ENCODE assay signal across 17 cellular contexts in genomic region chr20:63151554-63152321, GRCh38.
A peak's percentile ranks its signal among the peaks of the same experiment; 100 is the strongest.
DNase-seq lines count a peak whose midpoint lies in the region; ATAC-seq and TF ChIP-seq lines count a peak whose summit lies in the region.
"Had no signal": no experiment of that assay in that cellular context is flagged by ENCODE, and none has a peak within 500 bp of the region (broad histone marks: within the 10 kb centered on the region; RNA-seq: fewer than 3 reads in every experiment).

No MANE protein-coding gene starts in this region.

- DNase-seq in activated naive CD8-positive, alpha-beta T cell treated with anti-CD3 and anti-CD28 coated beads, Interleukin-2, amount 10 ng/mL, durations not matched to agents 7 days and 5 days = peak; percentile 6
- no peak for DNase-seq in activated naive CD8-positive, alpha-beta T cell treated with anti-CD3 and anti-CD28 coated beads, Interleukin-2, amount 50 U/mL, for 24 hours
- peak; percentile 27 for DNase-seq in cerebellum (ENCODE audit: low spot score)
- DNase-seq in inferior parietal cortex (ENCODE audit: extremely low spot score) = peak; percentile 12
- DNase-seq in thoracic aorta (ENCODE audit: low spot score) = no peak
- no peak for DNase-seq in activated T-helper 2 cell treated with anti-CD3 and anti-CD28 coated beads, Interferon-gamma antibody, Interleukin-2, Interleukin-4, amounts not matched to agents 10 μg/mL and 5 μg/mL and 100 μg/mL, durations not matched to agents 14 hours and 24 hours and 36 hours (ENCODE audit: low spot score)
- no peak for DNase-seq in ACHN
- DNase-seq in lower leg skin (ENCODE audit: low spot score in 2 of 2) = no peak
- DNase-seq: activated T-cell treated with anti-CD3 and anti-CD28 coated beads, Interleukin-2, amount 50 U/mL, for 24 hours; amniotic stem cell; DMS53; effector CD8-positive, alpha-beta T cell; Karpas-422; NCI-H2081; stimulated activated CD4-positive, alpha-beta T cell treated with anti-CD3 and anti-CD28 coated beads, Interleukin-2, amount 100 ng/mL, for 24 hours had no signal

- H3K36me3 Mint-ChIP-seq in activated naive CD8-positive, alpha-beta T cell treated with anti-CD3 and anti-CD28 coated beads, Interleukin-2, amount 10 ng/mL, durations not matched to agents 7 days and 5 days = no peaks in the 10 kb centered on the region
- H3K36me3 Mint-ChIP-seq in activated naive CD8-positive, alpha-beta T cell treated with anti-CD3 and anti-CD28 coated beads, Interleukin-2, amount 50 U/mL, for 24 hours (ENCODE audit: low read depth) = no peaks in the 10 kb centered on the region
- no peaks in the 10 kb centered on the region for H3K36me3 Mint-ChIP-seq in activated T-helper 2 cell treated with anti-CD3 and anti-CD28 coated beads, Interferon-gamma antibody, Interleukin-2, Interleukin-4, amounts not matched to agents 10 μg/mL and 5 μg/mL and 100 μg/mL, durations not matched to agents 14 hours and 24 hours and 36 hours (ENCODE audit: low read depth)

- in situ Hi-C loops in ACHN (cut with HindIII; ENCODE audit: low pct_ligation_motif_present, low pct_unique_long_range_greater_than_20kb, low sequenced_read_pairs) = no loop called here

- H3K9me3 ChIP-seq in thoracic aorta = no peaks in the 10 kb centered on the region
- H3K9me3 ChIP-seq: pancreas had no signal

- no peaks in the 10 kb centered on the region for H3K4me1 Mint-ChIP-seq in activated naive CD8-positive, alpha-beta T cell treated with anti-CD3 and anti-CD28 coated beads, Interleukin-2, amount 10 ng/mL, durations not matched to agents 7 days and 5 days
- no peaks in the 10 kb centered on the region for H3K4me1 Mint-ChIP-seq in activated naive CD8-positive, alpha-beta T cell treated with anti-CD3 and anti-CD28 coated beads, Interleukin-2, amount 50 U/mL, for 24 hours
- no peaks in the 10 kb centered on the region for H3K4me1 Mint-ChIP-seq in activated T-helper 2 cell treated with anti-CD3 and anti-CD28 coated beads, Interferon-gamma antibody, Interleukin-2, Interleukin-4, amounts not matched to agents 10 μg/mL and 5 μg/mL and 100 μg/mL, durations not matched to agents 14 hours and 24 hours and 36 hours (ENCODE audit: low read depth)

- POLR2A ChIA-PET in activated naive CD8-positive, alpha-beta T cell treated with anti-CD3 and anti-CD28 coated beads, Interleukin-2, amount 10 ng/mL, durations not matched to agents 7 days and 5 days (lab: Charles Lee) = no interaction called here

- H3K4me3 ChIP-seq in thoracic aorta (peak overlapping the region; percentile 30), lower leg skin (ENCODE audit: low read depth, poor library complexity, severe bottlenecking) (no peak overlapping the region)
- H3K4me3 ChIP-seq: pancreas had no signal

- TF ChIP-seq CTCF in thoracic aorta (IDR thresholded peaks at IDR 0.05) = no peak
- no peak for TF ChIP-seq CTCF in lower leg skin (IDR thresholded peaks at IDR 0.05)

- no peaks in the 10 kb centered on the region for H3K36me3 ChIP-seq in thoracic aorta
- H3K36me3 ChIP-seq: pancreas had no signal

- peaks cover 5% of the 10 kb centered on the region for H3K9me3 Mint-ChIP-seq in activated naive CD8-positive, alpha-beta T cell treated with anti-CD3 and anti-CD28 coated beads, Interleukin-2, amount 10 ng/mL, durations not matched to agents 7 days and 5 days
- H3K9me3 Mint-ChIP-seq in activated naive CD8-positive, alpha-beta T cell treated with anti-CD3 and anti-CD28 coated beads, Interleukin-2, amount 50 U/mL, for 24 hours = peaks cover 13% of the 10 kb centered on the region
- peaks cover 15% of the 10 kb centered on the region for H3K9me3 Mint-ChIP-seq in activated T-helper 2 cell treated with anti-CD3 and anti-CD28 coated beads, Interferon-gamma antibody, Interleukin-2, Interleukin-4, amounts not matched to agents 10 μg/mL and 5 μg/mL and 100 μg/mL, durations not matched to agents 14 hours and 24 hours and 36 hours

- no peak overlapping the region for H3K4me3 Mint-ChIP-seq in activated naive CD8-positive, alpha-beta T cell treated with anti-CD3 and anti-CD28 coated beads, Interleukin-2, amount 10 ng/mL, durations not matched to agents 7 days and 5 days
- no peak overlapping the region for H3K4me3 Mint-ChIP-seq in activated naive CD8-positive, alpha-beta T cell treated with anti-CD3 and anti-CD28 coated beads, Interleukin-2, amount 50 U/mL, for 24 hours
- no peak overlapping the region for H3K4me3 Mint-ChIP-seq in activated T-helper 2 cell treated with anti-CD3 and anti-CD28 coated beads, Interferon-gamma antibody, Interleukin-2, Interleukin-4, amounts not matched to agents 10 μg/mL and 5 μg/mL and 100 μg/mL, durations not matched to agents 14 hours and 24 hours and 36 hours (ENCODE audit: low read depth)
- H3K4me3 Mint-ChIP-seq: activated T-cell treated with anti-CD3 and anti-CD28 coated beads, Interleukin-2, amount 50 U/mL, for 24 hours; T-helper 1 cell treated with Interleukin-12 subunit alpha and Interleukin-12 subunit beta and Interleukin-4 antibody, amounts not matched to agents 30 μg/mL and 1 μg/mL, for 36 hours had no signal

- H3K27ac Mint-ChIP-seq in activated naive CD8-positive, alpha-beta T cell treated with anti-CD3 and anti-CD28 coated beads, Interleukin-2, amount 10 ng/mL, durations not matched to agents 7 days and 5 days = no peak overlapping the region
- H3K27ac Mint-ChIP-seq in activated naive CD8-positive, alpha-beta T cell treated with anti-CD3 and anti-CD28 coated beads, Interleukin-2, amount 50 U/mL, for 24 hours = no peak overlapping the region
- no peak overlapping the region for H3K27ac Mint-ChIP-seq in activated T-helper 2 cell treated with anti-CD3 and anti-CD28 coated beads, Interferon-gamma antibody, Interleukin-2, Interleukin-4, amounts not matched to agents 10 μg/mL and 5 μg/mL and 100 μg/mL, durations not matched to agents 14 hours and 24 hours and 36 hours
- H3K27ac Mint-ChIP-seq: activated T-cell treated with anti-CD3 and anti-CD28 coated beads, Interleukin-2, amount 50 U/mL, for 24 hours; T-helper 1 cell treated with Interleukin-12 subunit alpha and Interleukin-12 subunit beta and Interleukin-4 antibody, amounts not matched to agents 30 μg/mL and 1 μg/mL, for 36 hours had no signal

- peaks cover 21% of the 10 kb centered on the region for H3K27me3 ChIP-seq in thoracic aorta (replicated peaks; ENCODE audit: insufficient read depth)

- peaks cover 14% of the 10 kb centered on the region for H3K27me3 Mint-ChIP-seq in activated naive CD8-positive, alpha-beta T cell treated with anti-CD3 and anti-CD28 coated beads, Interleukin-2, amount 10 ng/mL, durations not matched to agents 7 days and 5 days
- H3K27me3 Mint-ChIP-seq in activated naive CD8-positive, alpha-beta T cell treated with anti-CD3 and anti-CD28 coated beads, Interleukin-2, amount 50 U/mL, for 24 hours = peaks cover 20% of the 10 kb centered on the region
- H3K27me3 Mint-ChIP-seq in activated T-helper 2 cell treated with anti-CD3 and anti-CD28 coated beads, Interferon-gamma antibody, Interleukin-2, Interleukin-4, amounts not matched to agents 10 μg/mL and 5 μg/mL and 100 μg/mL, durations not matched to agents 14 hours and 24 hours and 36 hours (ENCODE audit: low read depth) = peaks cover 1% of the 10 kb centered on the region

- intact Hi-C loops in activated T-helper 2 cell treated with anti-CD3 and anti-CD28 coated beads, Interferon-gamma antibody, Interleukin-2, Interleukin-4, amounts not matched to agents 10 μg/mL and 5 μg/mL and 100 μg/mL, durations not matched to agents 14 hours and 24 hours and 36 hours (cut with micrococcal nuclease) = no loop called here
- intact Hi-C loops in lower leg skin (cut with DNase I; ENCODE audit: low total_unique reads) = no loop called here

- no peak for TF ChIP-seq POLR2A in lower leg skin (IDR thresholded peaks at IDR 0.05)

- H3K27ac ChIP-seq in thoracic aorta = no peak overlapping the region
- H3K27ac ChIP-seq: pancreas had no signal

- WGBS in lower leg skin, 2 donors = 28 to 35% methylated on average over 30 to 40 of the region's 40 CpGs

- no peak for ATAC-seq in activated naive CD8-positive, alpha-beta T cell treated with anti-CD3 and anti-CD28 coated beads, Interleukin-2, amount 10 ng/mL, durations not matched to agents 7 days and 5 days (ENCODE audit: low read depth)
- ATAC-seq in activated naive CD8-positive, alpha-beta T cell treated with anti-CD3 and anti-CD28 coated beads, Interleukin-2, amount 50 U/mL, for 24 hours = no peak
- ATAC-seq in thoracic aorta (ENCODE audit: insufficient number of reproducible peaks, low FRiP score, low read depth) = no peak
- ATAC-seq: pancreas had no signal

- H3K4me1 ChIP-seq in thoracic aorta (ENCODE audit: control insufficient read depth in 1 of 2, low read depth in 2 of 2) = peaks cover 0 to 21% of the 10 kb centered on the region in 2 donors
- H3K4me1 ChIP-seq: pancreas had no signal

Comparison
In these comparisons a context has a peak if more than half of its experiments do, and no peak if none do; other contexts are left out.
1. DNase-seq: peak in activated naive CD8-positive, alpha-beta T cell treated with anti-CD3 and anti-CD28 coated beads, Interleukin-2, amount 10 ng/mL, durations not matched to agents 7 days and 5 days (single experiment), cerebellum (single experiment) and inferior parietal cortex (single experiment); none in activated naive CD8-positive, alpha-beta T cell treated with anti-CD3 and anti-CD28 coated beads, Interleukin-2, amount 50 U/mL, for 24 hours (single experiment), thoracic aorta (single experiment), activated T-helper 2 cell treated with anti-CD3 and anti-CD28 coated beads, Interferon-gamma antibody, Interleukin-2, Interleukin-4, amounts not matched to agents 10 μg/mL and 5 μg/mL and 100 μg/mL, durations not matched to agents 14 hours and 24 hours and 36 hours (single experiment), ACHN (single experiment) and lower leg skin (0 of 2).